In genomic region chr7:55254596-55255500, GRCh38 we compare ENCODE assay signal across 8 cellular contexts.
DNase-seq lines count a peak whose midpoint lies in the region; ATAC-seq and TF ChIP-seq lines count a peak whose summit lies in the region.

No MANE protein-coding gene starts in this region.

- ATAC-seq in GM21381 (IDR thresholded peaks at IDR 0.05; ENCODE audit: unreplicated experiment): peak; percentile 73
- peak; percentile 83 to 86 for ATAC-seq in natural killer cell treated with Interleukin-12 subunit alpha and Interleukin-12 subunit beta and Interleukin-15 and Interleukin-18, amount 100 ng/mL, for 72 hours

- DNase-seq in Caki2 (ENCODE audit: low read depth): peak; percentile 91
- peak; percentile 74 for DNase-seq in HT1080 (ENCODE audit: low read depth)
- DNase-seq in Peyer's patch: peak; percentile 41 to 94 (median 89)
- DNase-seq in activated T-helper 9 cell treated with anti-CD3 and anti-CD28 coated beads, Interleukin-2, amount 50 U/mL, for 16 hours (ENCODE audit: low read depth): peak; percentile 66
- DNase-seq in fibroblast of the aortic adventitia (ENCODE audit: low read depth): peak; percentile 72
- DNase-seq in natural killer cell treated with Interleukin-12 subunit alpha and Interleukin-12 subunit beta and Interleukin-15 and Interleukin-18, amount 100 ng/mL, for 72 hours (ENCODE audit: low spot score): peak; percentile 69

- peaks cover 4 to 5% of the 10 kb centered on the region in 2 donors for H3K4me1 Mint-ChIP-seq in natural killer cell treated with Interleukin-12 subunit alpha and Interleukin-12 subunit beta and Interleukin-15 and Interleukin-18, amount 100 ng/mL, for 72 hours (ENCODE audit: low read depth in 2 of 2)
- H3K4me1 Mint-ChIP-seq in stimulated activated naive CD8-positive, alpha-beta T cell treated with anti-CD3 and anti-CD28 coated beads, Interleukin-15, Interleukin-2, amounts not matched to agents 100 ng/mL and 50 ng/mL, for 24 hours (ENCODE audit: low read depth): peaks cover 9% of the 10 kb centered on the region

- in situ Hi-C loops in Caki2 (cut with HindIII; ENCODE audit: low pct_unique_long_range_greater_than_20kb, low sequenced_read_pairs): no loop called here

- no peaks in the 10 kb centered on the region for H3K27me3 ChIP-seq in Peyer's patch

- H3K4me1 ChIP-seq in Peyer's patch: peaks cover 0 to 10% (median 3%) of the 10 kb centered on the region in 4 donors

- no peaks in the 10 kb centered on the region for H3K36me3 Mint-ChIP-seq in natural killer cell treated with Interleukin-12 subunit alpha and Interleukin-12 subunit beta and Interleukin-15 and Interleukin-18, amount 100 ng/mL, for 72 hours
- H3K36me3 Mint-ChIP-seq in stimulated activated naive CD8-positive, alpha-beta T cell treated with anti-CD3 and anti-CD28 coated beads, Interleukin-15, Interleukin-2, amounts not matched to agents 100 ng/mL and 50 ng/mL, for 24 hours (ENCODE audit: low read depth): no peaks in the 10 kb centered on the region

- H3K27ac Mint-ChIP-seq in natural killer cell treated with Interleukin-12 subunit alpha and Interleukin-12 subunit beta and Interleukin-15 and Interleukin-18, amount 100 ng/mL, for 72 hours: peak overlapping the region in 1 of 2 donors; percentile 20
- no peak overlapping the region for H3K27ac Mint-ChIP-seq in stimulated activated naive CD8-positive, alpha-beta T cell treated with anti-CD3 and anti-CD28 coated beads, Interleukin-15, Interleukin-2, amounts not matched to agents 100 ng/mL and 50 ng/mL, for 24 hours

- H3K9me3 Mint-ChIP-seq in natural killer cell treated with Interleukin-12 subunit alpha and Interleukin-12 subunit beta and Interleukin-15 and Interleukin-18, amount 100 ng/mL, for 72 hours: no peaks in the 10 kb centered on the region
- H3K9me3 Mint-ChIP-seq in stimulated activated naive CD8-positive, alpha-beta T cell treated with anti-CD3 and anti-CD28 coated beads, Interleukin-15, Interleukin-2, amounts not matched to agents 100 ng/mL and 50 ng/mL, for 24 hours: no peaks in the 10 kb centered on the region

- H3K36me3 ChIP-seq in Peyer's patch: no peaks in the 10 kb centered on the region

- H3K4me3 ChIP-seq in Peyer's patch (peak overlapping the region; percentile 35 to 67 (median 57)), fibroblast of the aortic adventitia (ENCODE audit: low read depth, low read length) (peak overlapping the region; percentile 71)

- no peaks in the 10 kb centered on the region for H3K9me3 ChIP-seq in Peyer's patch

- TF ChIP-seq CTCF in Peyer's patch (IDR thresholded peaks at IDR 0.05) (peak; percentile 55 to 94 (median 92)), fibroblast of the aortic adventitia (IDR thresholded peaks at IDR 0.05; ENCODE audit: insufficient read depth, low read length) (peak; percentile 69)

- peak in 1 of 2 donors; percentile 62 for TF ChIP-seq POLR2A in Peyer's patch (IDR thresholded peaks at IDR 0.05)

- peaks cover 48 to 54% of the 10 kb centered on the region in 2 donors for H3K27me3 Mint-ChIP-seq in natural killer cell treated with Interleukin-12 subunit alpha and Interleukin-12 subunit beta and Interleukin-15 and Interleukin-18, amount 100 ng/mL, for 72 hours
- H3K27me3 Mint-ChIP-seq in stimulated activated naive CD8-positive, alpha-beta T cell treated with anti-CD3 and anti-CD28 coated beads, Interleukin-15, Interleukin-2, amounts not matched to agents 100 ng/mL and 50 ng/mL, for 24 hours: peaks cover 44% of the 10 kb centered on the region

- peak overlapping the region in 3 of 4 donors; percentile 22 to 61 (median 32) for H3K27ac ChIP-seq in Peyer's patch

- H3K4me3 Mint-ChIP-seq in natural killer cell treated with Interleukin-12 subunit alpha and Interleukin-12 subunit beta and Interleukin-15 and Interleukin-18, amount 100 ng/mL, for 72 hours: peak overlapping the region; percentile 99
- peak overlapping the region; percentile 82 for H3K4me3 Mint-ChIP-seq in stimulated activated naive CD8-positive, alpha-beta T cell treated with anti-CD3 and anti-CD28 coated beads, Interleukin-15, Interleukin-2, amounts not matched to agents 100 ng/mL and 50 ng/mL, for 24 hours

Comparison
In these comparisons a context has a peak if more than half of its experiments do, and no peak if none do; other contexts are left out.
1. Peak in every context shown above with its lines: DNase-seq, ATAC-seq, H3K4me3 ChIP-seq and H3K27ac ChIP-seq.